ENCODE assay signal across 8 cellular contexts in genomic region chr16:31033709-31034492, GRCh38. TPM values are rescaled to one million over a fixed set of nuclear protein-coding genes. Genes with fewer than 3 reads are reported as not detected.
A peak's percentile ranks its signal among the peaks of the same experiment; 100 is the strongest.
DNase-seq lines count a peak whose midpoint lies in the region; ATAC-seq, FAIRE-seq and TF ChIP-seq lines count a peak whose summit lies in the region.

No MANE protein-coding gene starts in this region.

- peak overlapping the region; percentile 93 for H2AFZ ChIP-seq in GM23338

- peak overlapping the region; percentile 99 for H3K4me3 ChIP-seq in GM23338
- H3K4me3 ChIP-seq in SJCRH30, result peak overlapping the region; percentile 84
- peak overlapping the region; percentile 74 to 99 for H3K4me3 ChIP-seq in neutrophil (ENCODE audit: low read depth in 1 of 2, low read length in 1 of 2)
- peak overlapping the region; percentile 75 to 99 (median 97) for H3K4me3 ChIP-seq in subcutaneous abdominal adipose tissue (ENCODE audit: low read depth in 1 of 5, low read length in 5 of 5)

- peak overlapping the region; percentile 90 for H3K4me3 Mint-ChIP-seq in GM23338

- H3K27me3 Mint-ChIP-seq in GM23338 (ENCODE audit: insufficient read depth, low read depth, poor library complexity), result peaks cover 11% of the 10 kb centered on the region

- peaks cover 2% of the 10 kb centered on the region; the same call in 1 of the 3 replicates for H3K36me3 Mint-ChIP-seq in GM23338 (ENCODE audit: low read depth)

- no peaks in the 10 kb centered on the region; the same call in 2 of the 3 replicates for H3K9me3 Mint-ChIP-seq in GM23338

- H3F3A ChIP-seq in GM23338 (replicated peaks; ENCODE audit: low read depth), result peaks cover 12% of the 10 kb centered on the region

- ATAC-seq in GM23338, result peak; percentile 72

- no peaks in the 10 kb centered on the region for H4K20me1 ChIP-seq in GM23338 (replicated peaks; ENCODE audit: insufficient read depth)

- H3K9me2 ChIP-seq in GM23338 (ENCODE audit: insufficient read depth), result no peaks in the 10 kb centered on the region

- peak overlapping the region; percentile 98 for H3K4me2 ChIP-seq in GM23338

- no peaks in the 10 kb centered on the region; the same call in 1 of the 2 replicates for H3K36me3 ChIP-seq in GM23338 (ENCODE audit: insufficient read depth)
- peaks cover 12% of the 10 kb centered on the region for H3K36me3 ChIP-seq in SJCRH30
- peaks cover 23% of the 10 kb centered on the region for H3K36me3 ChIP-seq in neutrophil
- peaks cover 0 to 36% (median 27%) of the 10 kb centered on the region in 5 donors for H3K36me3 ChIP-seq in subcutaneous abdominal adipose tissue (ENCODE audit: control insufficient read depth in 5 of 5, insufficient read depth in 5 of 5, low read length in 5 of 5)

- no peaks in the 10 kb centered on the region; the same call in 1 of the 2 replicates for H3K79me2 ChIP-seq in GM23338 (replicated peaks; ENCODE audit: insufficient read depth)

- peaks cover 9% of the 10 kb centered on the region; the same call in 1 of the 3 replicates for H3K4me1 Mint-ChIP-seq in GM23338

- peak overlapping the region; percentile 83; the same call in 1 of the 2 replicates for H3K27ac Mint-ChIP-seq in GM23338

- H3K9me3 ChIP-seq in SJCRH30 (replicated peaks), result no peaks in the 10 kb centered on the region
- H3K9me3 ChIP-seq in neutrophil, result no peaks in the 10 kb centered on the region
- H3K9me3 ChIP-seq in subcutaneous abdominal adipose tissue (ENCODE audit: control insufficient read depth in 5 of 5, low read length in 5 of 5), result no peaks in the 10 kb centered on the region

- DNase-seq in Daoy (ENCODE audit: low read depth), result peak; percentile 87
- peak; percentile 94 for DNase-seq in GM23338 (ENCODE audit: low spot score)
- peak; percentile 89 for DNase-seq in M059J (ENCODE audit: low read depth)
- DNase-seq in SJCRH30, result peak; percentile 88 to 90
- DNase-seq in activated naive CD4-positive, alpha-beta T cell (lab: John Stamatoyannopoulos, UW), result peak; percentile 62 to 81 (median 69)
- peak; percentile 88 to 91 for DNase-seq in frontal cortex (ENCODE audit: low spot score in 2 of 2)

- TF ChIP-seq CTCF in GM23338 (conservative IDR thresholded peaks at IDR 0.05; ENCODE audit: low read depth in 2 of 2), result no peak
- TF ChIP-seq CTCF in neutrophil (IDR thresholded peaks at IDR 0.05), result no peak

- peak overlapping the region; percentile 80 for H3K27ac ChIP-seq in GM23338 (ENCODE audit: low read depth)
- H3K27ac ChIP-seq in SJCRH30, result peak overlapping the region; percentile 86
- H3K27ac ChIP-seq in neutrophil, result peak overlapping the region; percentile 92
- H3K27ac ChIP-seq in subcutaneous abdominal adipose tissue (ENCODE audit: low read depth, low read length), result peak overlapping the region; percentile 96

- H3K27me3 ChIP-seq in GM23338 (ENCODE audit: insufficient read depth) (no peaks in the 10 kb centered on the region), SJCRH30 (no peaks in the 10 kb centered on the region), neutrophil (no peaks in the 10 kb centered on the region), subcutaneous abdominal adipose tissue (ENCODE audit: control insufficient read depth in 5 of 5, insufficient read depth in 4 of 5, low read length in 5 of 5) (no peaks in the 10 kb centered on the region)

- H3K9ac ChIP-seq in subcutaneous abdominal adipose tissue (ENCODE audit: low read length in 5 of 5), result peak overlapping the region; percentile 56 to 98 (median 84)

- no peak for FAIRE-seq in frontal cortex (lab: Jason Lieb, UNC)

- H3K4me1 ChIP-seq in GM23338 (ENCODE audit: insufficient read depth), result peaks cover 9% of the 10 kb centered on the region
- peaks cover 8% of the 10 kb centered on the region for H3K4me1 ChIP-seq in SJCRH30
- H3K4me1 ChIP-seq in neutrophil (ENCODE audit: control insufficient read depth in 1 of 2, insufficient read depth in 1 of 2, low read depth in 1 of 2, low read length in 1 of 2), result peaks cover 20 to 33% of the 10 kb centered on the region in 2 experiments
- peaks cover 2 to 29% (median 25%) of the 10 kb centered on the region in 5 donors for H3K4me1 ChIP-seq in subcutaneous abdominal adipose tissue (ENCODE audit: control insufficient read depth in 5 of 5, insufficient read depth in 5 of 5, low read length in 5 of 5)

TF ChIP-seq in GM23338, 12 proteins besides CTCF, POLR2A, EP300 and RAD21 (continues in another document):
- no peak for TF ChIP-seq CREB1 (CRISPR knock-in tag; IDR thresholded peaks at IDR 0.05; ENCODE audit: low read depth)

RNA-seq across cellular contexts. Expression of gene STX4, which starts 0.5 kb away (rescaled TPM):
- 13.7 and 16.1 TPM in 2 replicates for total RNA-seq in Daoy (2014; rRNA removed; shearing (Covaris generic))
- 13.0 TPM in 2 replicates for total RNA-seq in GM23338 (2014; rRNA removed; shearing (Covaris generic))
- 39.3 and 40.8 TPM in 2 replicates for polyA plus RNA-seq in GM23338 (2016; fragmentation: Nextera tagmentation; extraction: Ambion mirVana)
- total RNA-seq in M059J (2014; rRNA removed; shearing (Covaris generic)), result 11.7 and 26.7 TPM in 2 replicates
- 22.6 and 23.9 TPM in 2 replicates for total RNA-seq in SJCRH30 (2014; rRNA removed; shearing (Covaris generic))
- 13.9 TPM for total RNA-seq in frontal cortex

RNA-seq across cellular contexts. Expression of gene STX1B, which starts 23.5 kb away (rescaled TPM):
- total RNA-seq in Daoy (2014; rRNA removed; shearing (Covaris generic)), result under 0.01 TPM in 1 of 2 replicates, not detected in the other
- 7.2 and 9.5 TPM in 2 replicates for total RNA-seq in GM23338 (2014; rRNA removed; shearing (Covaris generic))
- polyA plus RNA-seq in GM23338 (2016; fragmentation: Nextera tagmentation; extraction: Ambion mirVana), result 1.7 and 2.5 TPM in 2 replicates
- 0.20 and 0.37 TPM in 2 replicates for total RNA-seq in M059J (2014; rRNA removed; shearing (Covaris generic))
- 0.94 and 1.4 TPM in 2 replicates for total RNA-seq in SJCRH30 (2014; rRNA removed; shearing (Covaris generic))
- 11.4 TPM for total RNA-seq in frontal cortex

RNA-seq across cellular contexts. Expression of gene ZNF668, which starts 40.1 kb away (rescaled TPM):
- total RNA-seq in Daoy (2014; rRNA removed; shearing (Covaris generic)), result 8.7 and 10.5 TPM in 2 replicates
- total RNA-seq in GM23338 (2014; rRNA removed; shearing (Covaris generic)), result 13.1 and 20.6 TPM in 2 replicates
- 6.2 and 6.5 TPM in 2 replicates for polyA plus RNA-seq in GM23338 (2016; fragmentation: Nextera tagmentation; extraction: Ambion mirVana)
- total RNA-seq in M059J (2014; rRNA removed; shearing (Covaris generic)), result 6.5 and 11.9 TPM in 2 replicates
- total RNA-seq in SJCRH30 (2014; rRNA removed; shearing (Covaris generic)), result 21.5 and 21.8 TPM in 2 replicates
- total RNA-seq in frontal cortex, result 9.0 TPM

RNA-seq across cellular contexts. Expression of gene ZNF646, which starts 40.3 kb away (rescaled TPM):
- 6.0 and 6.3 TPM in 2 replicates for total RNA-seq in Daoy (2014; rRNA removed; shearing (Covaris generic))
- total RNA-seq in GM23338 (2014; rRNA removed; shearing (Covaris generic)), result 19.3 and 29.3 TPM in 2 replicates
- polyA plus RNA-seq in GM23338 (2016; fragmentation: Nextera tagmentation; extraction: Ambion mirVana), result 5.3 and 6.3 TPM in 2 replicates
- total RNA-seq in M059J (2014; rRNA removed; shearing (Covaris generic)), result 14.3 and 21.5 TPM in 2 replicates
- total RNA-seq in SJCRH30 (2014; rRNA removed; shearing (Covaris generic)), result 20.3 and 26.4 TPM in 2 replicates
- total RNA-seq in frontal cortex, result 14.7 TPM

RNA-seq across cellular contexts. Expression of gene HSD3B7, which starts 48.9 kb away (rescaled TPM):
- total RNA-seq in Daoy (2014; rRNA removed; shearing (Covaris generic)), result 1.8 and 3.8 TPM in 2 replicates
- total RNA-seq in GM23338 (2014; rRNA removed; shearing (Covaris generic)), result 6.4 and 12.2 TPM in 2 replicates
- 4.3 TPM in 2 replicates for polyA plus RNA-seq in GM23338 (2016; fragmentation: Nextera tagmentation; extraction: Ambion mirVana)
- 7.0 and 8.2 TPM in 2 replicates for total RNA-seq in M059J (2014; rRNA removed; shearing (Covaris generic))
- total RNA-seq in SJCRH30 (2014; rRNA removed; shearing (Covaris generic)), result 2.6 and 3.4 TPM in 2 replicates
- 2.0 TPM for total RNA-seq in frontal cortex

Comparison
In these comparisons a context has a peak if more than half of its experiments do, and no peak if none do; other contexts are left out.
1. Peak in every context shown above with its lines: DNase-seq, ATAC-seq, H3K4me3 ChIP-seq and H3K27ac ChIP-seq.